ENCODE assay signal across 37 cellular contexts in genomic region chr2:154616659-154617058, GRCh38.
"Had no signal": no experiment of that assay in that cellular context is flagged by ENCODE, and none has a peak within 500 bp of the region (broad histone marks: within the 10 kb centered on the region; RNA-seq: fewer than 3 reads in every experiment).

No MANE protein-coding gene starts in this region.

- H3K36me3 ChIP-seq: adrenal gland, cardiac muscle cell, colonic mucosa, esophagus squamous epithelium, gastroesophageal sphincter, WERI-Rb-1 had no signal

- H3K36me3 Mint-ChIP-seq: activated CD4-positive, alpha-beta memory T cell treated with anti-CD3 and anti-CD28 coated beads for 36 hours; activated CD8-positive, alpha-beta memory T cell treated with anti-CD3 and anti-CD28 coated beads, Interleukin-2, amount 10 ng/mL, durations not matched to agents 7 days and 5 days; activated naive CD4-positive, alpha-beta T cell treated with anti-CD3 and anti-CD28 coated beads, Interleukin-2, amount 50 U/mL, for 24 hours; activated naive CD8-positive, alpha-beta T cell treated with anti-CD3 and anti-CD28 coated beads for 36 hours had no signal

- H3K9me3 ChIP-seq: body of pancreas, colonic mucosa, esophagus squamous epithelium, gastroesophageal sphincter had no signal

- H3K27ac ChIP-seq: adrenal gland, body of pancreas, cardiac muscle cell, colonic mucosa, epithelial cell of prostate, esophagus squamous epithelium, gastroesophageal sphincter, WERI-Rb-1 had no signal

- H3K4me1 Mint-ChIP-seq: activated CD4-positive, alpha-beta T cell treated with anti-CD3 and anti-CD28 coated beads for 36 hours; activated CD4-positive, alpha-beta T cell treated with anti-CD3 and anti-CD28 coated beads, Interleukin-2, amount 10 ng/mL, durations not matched to agents 24 days and 14 days; activated CD8-positive, alpha-beta memory T cell treated with anti-CD3 and anti-CD28 coated beads, Interleukin-2, amount 10 ng/mL, durations not matched to agents 7 days and 5 days; activated naive CD4-positive, alpha-beta T cell treated with anti-CD3 and anti-CD28 coated beads, Interleukin-2, amount 50 U/mL, for 24 hours; activated naive CD8-positive, alpha-beta T cell treated with anti-CD3 and anti-CD28 coated beads for 36 hours; activated naive CD8-positive, alpha-beta T cell treated with anti-CD3 and anti-CD28 coated beads, Interleukin-2, amount 50 U/mL, for 24 hours; T-helper 17 cell had no signal

- H3K27me3 ChIP-seq: adrenal gland, body of pancreas, cardiac muscle cell, colonic mucosa, esophagus squamous epithelium, gastroesophageal sphincter had no signal

- ATAC-seq: activated CD4-positive, alpha-beta T cell treated with anti-CD3 and anti-CD28 coated beads for 36 hours; activated CD8-positive, alpha-beta memory T cell treated with anti-CD3 and anti-CD28 coated beads, Interleukin-2, amount 10 ng/mL, durations not matched to agents 7 days and 5 days; activated CD8-positive, alpha-beta T cell treated with anti-CD3 and anti-CD28 coated beads, Interleukin-2, amount 10 ng/mL, durations not matched to agents 7 days and 5 days; activated naive CD8-positive, alpha-beta T cell treated with anti-CD3 and anti-CD28 coated beads, Interleukin-2, amount 50 U/mL, for 24 hours; body of pancreas; gastroesophageal sphincter; T-helper 17 cell had no signal

- FAIRE-seq: endometrium, endothelial cell of umbilical vein had no signal

- H3K4me3 ChIP-seq: adrenal gland, body of pancreas, cardiac muscle cell, colonic mucosa, esophagus squamous epithelium, gastroesophageal sphincter had no signal

- H3K4me3 Mint-ChIP-seq: activated CD4-positive, alpha-beta memory T cell treated with anti-CD3 and anti-CD28 coated beads for 36 hours; activated CD4-positive, alpha-beta T cell treated with anti-CD3 and anti-CD28 coated beads for 36 hours; activated CD4-positive, alpha-beta T cell treated with anti-CD3 and anti-CD28 coated beads, Interleukin-2, amount 10 ng/mL, durations not matched to agents 24 days and 14 days; activated CD8-positive, alpha-beta memory T cell treated with anti-CD3 and anti-CD28 coated beads, Interleukin-2, amount 10 ng/mL, durations not matched to agents 7 days and 5 days; activated CD8-positive, alpha-beta T cell treated with anti-CD3 and anti-CD28 coated beads, Interleukin-2, amount 10 ng/mL, durations not matched to agents 7 days and 5 days; activated naive CD4-positive, alpha-beta T cell treated with anti-CD3 and anti-CD28 coated beads for 36 hours; activated naive CD4-positive, alpha-beta T cell treated with anti-CD3 and anti-CD28 coated beads, Interleukin-2, amount 50 U/mL, for 24 hours; activated naive CD8-positive, alpha-beta T cell treated with anti-CD3 and anti-CD28 coated beads for 36 hours; activated naive CD8-positive, alpha-beta T cell treated with anti-CD3 and anti-CD28 coated beads, Interleukin-2, amount 50 U/mL, for 24 hours; activated T-helper 1 cell treated with anti-CD3 and anti-CD28 coated beads, Interleukin-12 subunit alpha, Interleukin-12 subunit beta, Interleukin-2, Interleukin-4 antibody, amounts not matched to agents 30 ng/mL and 10 ng/mL and 1 ng/mL, durations not matched to agents 14 hours and 24 hours and 36 hours; T-helper 17 cell; T-helper 2 cell treated with Interferon-gamma antibody and Interleukin-4, amounts not matched to agents 5 μg/mL and 100 μg/mL, for 36 hours had no signal

- DNase-seq: activated CD4-positive, alpha-beta memory T cell treated with anti-CD3 and anti-CD28 coated beads for 36 hours; activated CD4-positive, alpha-beta T cell treated with anti-CD3 and anti-CD28 coated beads for 36 hours; activated CD4-positive, alpha-beta T cell treated with anti-CD3 and anti-CD28 coated beads, Interleukin-2, amount 10 ng/mL, durations not matched to agents 24 days and 14 days; activated CD4-positive, CD25-positive, alpha-beta regulatory T cell; activated CD4-positive, CD25-positive, alpha-beta regulatory T cell treated with anti-CD3 and anti-CD28 coated beads, Interleukin-2, amount 50 U/mL, for 72 hours; activated CD8-positive, alpha-beta memory T cell treated with anti-CD3 and anti-CD28 coated beads, Interleukin-2, amount 10 ng/mL, durations not matched to agents 7 days and 5 days; activated CD8-positive, alpha-beta memory T cell treated with anti-CD3 and anti-CD28 coated beads, Interleukin-2, amount 50 U/mL, for 4 hours; activated CD8-positive, alpha-beta T cell treated with anti-CD3 and anti-CD28 coated beads, Interleukin-2, amount 10 ng/mL, durations not matched to agents 7 days and 5 days; activated effector memory CD4-positive, alpha-beta T cell treated with anti-CD3 and anti-CD28 coated beads, Interleukin-2, amount 50 U/mL, for 16 hours; activated naive CD4-positive, alpha-beta T cell treated with anti-CD3 and anti-CD28 coated beads for 36 hours; activated naive CD8-positive, alpha-beta T cell treated with anti-CD3 and anti-CD28 coated beads for 36 hours; activated naive CD8-positive, alpha-beta T cell treated with anti-CD3 and anti-CD28 coated beads, Interleukin-2, amount 50 U/mL, for 24 hours; activated T-cell treated with anti-CD3 and anti-CD28 coated beads, Interleukin-2, amount 50 U/mL, for 1 hour; activated T-cell treated with anti-CD3 and anti-CD28 coated beads, Interleukin-2, amount 50 U/mL, for 48 hours; adrenal gland; amygdala; aorta; body of pancreas; central memory CD4-positive, alpha-beta T cell; cerebellar nuclear complex; colonic mucosa; effector CD8-positive, alpha-beta T cell; esophagus squamous epithelium; foreskin melanocyte; T-helper 1 cell; T-helper 17 cell; T1000; WERI-Rb-1 had no signal

- H3K27me3 Mint-ChIP-seq: activated CD4-positive, alpha-beta memory T cell treated with anti-CD3 and anti-CD28 coated beads for 36 hours; activated CD4-positive, alpha-beta T cell treated with anti-CD3 and anti-CD28 coated beads for 36 hours; activated CD4-positive, alpha-beta T cell treated with anti-CD3 and anti-CD28 coated beads, Interleukin-2, amount 10 ng/mL, durations not matched to agents 24 days and 14 days; activated CD8-positive, alpha-beta memory T cell treated with anti-CD3 and anti-CD28 coated beads, Interleukin-2, amount 10 ng/mL, durations not matched to agents 7 days and 5 days; activated naive CD4-positive, alpha-beta T cell treated with anti-CD3 and anti-CD28 coated beads, Interleukin-2, amount 50 U/mL, for 24 hours; activated naive CD8-positive, alpha-beta T cell treated with anti-CD3 and anti-CD28 coated beads for 36 hours; activated naive CD8-positive, alpha-beta T cell treated with anti-CD3 and anti-CD28 coated beads, Interleukin-2, amount 50 U/mL, for 24 hours; T-helper 17 cell had no signal

- H3K9me3 Mint-ChIP-seq: activated CD4-positive, alpha-beta memory T cell treated with anti-CD3 and anti-CD28 coated beads for 36 hours; activated CD4-positive, alpha-beta T cell treated with anti-CD3 and anti-CD28 coated beads, Interleukin-2, amount 10 ng/mL, durations not matched to agents 24 days and 14 days; activated naive CD4-positive, alpha-beta T cell treated with anti-CD3 and anti-CD28 coated beads for 36 hours; activated naive CD8-positive, alpha-beta T cell treated with anti-CD3 and anti-CD28 coated beads for 36 hours; activated naive CD8-positive, alpha-beta T cell treated with anti-CD3 and anti-CD28 coated beads, Interleukin-2, amount 50 U/mL, for 24 hours; activated T-helper 1 cell treated with anti-CD3 and anti-CD28 coated beads, Interleukin-12 subunit alpha, Interleukin-12 subunit beta, Interleukin-2, Interleukin-4 antibody, amounts not matched to agents 30 ng/mL and 10 ng/mL and 1 ng/mL, durations not matched to agents 14 hours and 24 hours and 36 hours; activated T-helper 2 cell treated with anti-CD3 and anti-CD28 coated beads, Interferon-gamma antibody, Interleukin-2, Interleukin-4, amounts not matched to agents 10 μg/mL and 5 μg/mL and 100 μg/mL, durations not matched to agents 14 hours and 24 hours and 36 hours; T-helper 2 cell treated with Interferon-gamma antibody and Interleukin-4, amounts not matched to agents 5 μg/mL and 100 μg/mL, for 36 hours had no signal

- H3K4me1 ChIP-seq: adrenal gland, body of pancreas, colonic mucosa, esophagus squamous epithelium, gastroesophageal sphincter had no signal

- H3K27ac Mint-ChIP-seq: activated CD4-positive, alpha-beta memory T cell treated with anti-CD3 and anti-CD28 coated beads for 36 hours; activated CD4-positive, alpha-beta T cell treated with anti-CD3 and anti-CD28 coated beads for 36 hours; activated CD4-positive, alpha-beta T cell treated with anti-CD3 and anti-CD28 coated beads, Interleukin-2, amount 10 ng/mL, durations not matched to agents 24 days and 14 days; activated CD8-positive, alpha-beta memory T cell treated with anti-CD3 and anti-CD28 coated beads, Interleukin-2, amount 10 ng/mL, durations not matched to agents 7 days and 5 days; activated CD8-positive, alpha-beta T cell treated with anti-CD3 and anti-CD28 coated beads, Interleukin-2, amount 10 ng/mL, durations not matched to agents 7 days and 5 days; activated naive CD4-positive, alpha-beta T cell treated with anti-CD3 and anti-CD28 coated beads for 36 hours; activated naive CD4-positive, alpha-beta T cell treated with anti-CD3 and anti-CD28 coated beads, Interleukin-2, amount 50 U/mL, for 24 hours; activated naive CD8-positive, alpha-beta T cell treated with anti-CD3 and anti-CD28 coated beads for 36 hours; activated naive CD8-positive, alpha-beta T cell treated with anti-CD3 and anti-CD28 coated beads, Interleukin-2, amount 50 U/mL, for 24 hours; activated T-helper 1 cell treated with anti-CD3 and anti-CD28 coated beads, Interleukin-12 subunit alpha, Interleukin-12 subunit beta, Interleukin-2, Interleukin-4 antibody, amounts not matched to agents 30 ng/mL and 10 ng/mL and 1 ng/mL, durations not matched to agents 14 hours and 24 hours and 36 hours; activated T-helper 2 cell treated with anti-CD3 and anti-CD28 coated beads, Interferon-gamma antibody, Interleukin-2, Interleukin-4, amounts not matched to agents 10 μg/mL and 5 μg/mL and 100 μg/mL, durations not matched to agents 14 hours and 24 hours and 36 hours; T-helper 17 cell; T-helper 2 cell treated with Interferon-gamma antibody and Interleukin-4, amounts not matched to agents 5 μg/mL and 100 μg/mL, for 36 hours had no signal
